ENCODE assay signal across 9 cellular contexts in genomic region chr3:187102073-187102634, GRCh38. TPM values are rescaled to one million over a fixed set of nuclear protein-coding genes. Genes with fewer than 3 reads are reported as not detected.
A peak's percentile ranks its signal among the peaks of the same experiment; 100 is the strongest.
DNase-seq lines count a peak whose midpoint lies in the region; ATAC-seq, FAIRE-seq and TF ChIP-seq lines count a peak whose summit lies in the region.
"Had no signal": no experiment of that assay in that cellular context is flagged by ENCODE, and none has a peak within 500 bp of the region (broad histone marks: within the 10 kb centered on the region; RNA-seq: fewer than 3 reads in every experiment).

No MANE protein-coding gene starts in this region.

- no peaks in the 10 kb centered on the region for H3K27me3 Mint-ChIP-seq in activated CD4-positive, alpha-beta T cell treated with anti-CD3 and anti-CD28 coated beads for 36 hours
- H3K27me3 Mint-ChIP-seq in activated naive CD8-positive, alpha-beta T cell, result no peaks in the 10 kb centered on the region

- TF ChIP-seq EP300 in suprapubic skin (IDR thresholded peaks at IDR 0.05), result no peak

- 83% methylated on average over 1 of the region's 1 CpG for WGBS in suprapubic skin

- intact Hi-C loops in activated CD4-positive, alpha-beta T cell treated with anti-CD3 and anti-CD28 coated beads for 36 hours (cut with DNase I, micrococcal nuclease), result no loop called here
- intact Hi-C loops in kidney (cut with DNase I), result no loop called here

- peak overlapping the region; percentile 16 to 39 for H3K9ac ChIP-seq in kidney (ENCODE audit: low read length in 2 of 2)

- peak overlapping the region; percentile 20 for H3K4me3 Mint-ChIP-seq in activated CD4-positive, alpha-beta T cell treated with anti-CD3 and anti-CD28 coated beads for 36 hours
- H3K4me3 Mint-ChIP-seq in activated naive CD8-positive, alpha-beta T cell, result peak overlapping the region; percentile 68

- POLR2A ChIA-PET in activated CD4-positive, alpha-beta T cell treated with anti-CD3 and anti-CD28 coated beads for 36 hours (lab: Charles Lee), result no interaction called here

- no peak for TF ChIP-seq POLR2A in suprapubic skin (IDR thresholded peaks at IDR 0.05)

- H3K4me3 ChIP-seq in kidney (ENCODE audit: low read length in 2 of 2) (peak overlapping the region; percentile 53 to 64), suprapubic skin (peak overlapping the region; percentile 35)

- H3K4me1 ChIP-seq in kidney (ENCODE audit: control insufficient read depth in 1 of 2, insufficient read depth in 1 of 2, low read depth in 1 of 2, low read length in 2 of 2) (peaks cover 3 to 5% of the 10 kb centered on the region in 2 donors), suprapubic skin (peaks cover 13% of the 10 kb centered on the region)

- CTCF ChIA-PET in activated CD4-positive, alpha-beta T cell treated with anti-CD3 and anti-CD28 coated beads for 36 hours (lab: Charles Lee), result interaction anchor here (0.8 to 3.3 kb wide), 8 partner anchors 11 to 253 kb away, joined by 3 to 40 read pairs (median 8); partner anchors contain the start of gene RPL39L

- no peak overlapping the region for H3K27ac ChIP-seq in kidney (ENCODE audit: low read depth in 2 of 2, low read length in 2 of 2)
- H3K27ac ChIP-seq in suprapubic skin, result peak overlapping the region; percentile 20

- no peaks in the 10 kb centered on the region for H3K9me3 ChIP-seq in kidney (ENCODE audit: control insufficient read depth in 1 of 2, low read length in 2 of 2)
- no peaks in the 10 kb centered on the region for H3K9me3 ChIP-seq in suprapubic skin

- TF ChIP-seq CTCF in kidney (IDR thresholded peaks at IDR 0.05; ENCODE audit: borderline replicate concordance, extremely low read depth, insufficient read depth) (no peak), suprapubic skin (IDR thresholded peaks at IDR 0.05) (no peak)

- no peak for FAIRE-seq in kidney (lab: Jason Lieb, UNC)

- H3K9me3 Mint-ChIP-seq in activated CD4-positive, alpha-beta T cell treated with anti-CD3 and anti-CD28 coated beads for 36 hours (ENCODE audit: low read depth), result peaks cover 4% of the 10 kb centered on the region
- H3K9me3 Mint-ChIP-seq in activated naive CD8-positive, alpha-beta T cell (ENCODE audit: low read depth), result peaks cover 8% of the 10 kb centered on the region

- DNase-seq in activated CD4-positive, alpha-beta T cell treated with anti-CD3 and anti-CD28 coated beads for 36 hours, result no peak
- DNase-seq in activated CD4-positive, alpha-beta T cell treated with anti-CD3 and anti-CD28 coated beads for 1 hour, result no peak
- DNase-seq in kidney, result no peak
- no peak for DNase-seq in suprapubic skin (ENCODE audit: low spot score in 2 of 2)
- DNase-seq in SIG-M5 treated with dmso at 0.1 percent for 504 hours (lab: John Stamatoyannopoulos, UW; ENCODE audit: unreplicated experiment), result no peak
- no peak for DNase-seq in ureter (ENCODE audit: low spot score)
- DNase-seq: 8988T had no signal

- peaks cover 3% of the 10 kb centered on the region for H3K36me3 Mint-ChIP-seq in activated CD4-positive, alpha-beta T cell treated with anti-CD3 and anti-CD28 coated beads for 36 hours (ENCODE audit: low read depth)
- no peaks in the 10 kb centered on the region for H3K36me3 Mint-ChIP-seq in activated naive CD8-positive, alpha-beta T cell

- peaks cover 29% of the 10 kb centered on the region for H3K4me1 Mint-ChIP-seq in activated CD4-positive, alpha-beta T cell treated with anti-CD3 and anti-CD28 coated beads for 36 hours
- H3K4me1 Mint-ChIP-seq in activated naive CD8-positive, alpha-beta T cell (ENCODE audit: low read depth), result peaks cover 16% of the 10 kb centered on the region

- peak; percentile 11 for ATAC-seq in activated CD4-positive, alpha-beta T cell treated with anti-CD3 and anti-CD28 coated beads for 36 hours
- no peak for ATAC-seq in GM18858 (IDR thresholded peaks at IDR 0.05; ENCODE audit: unreplicated experiment)

- peak overlapping the region; percentile 62 for H3K27ac Mint-ChIP-seq in activated CD4-positive, alpha-beta T cell treated with anti-CD3 and anti-CD28 coated beads for 36 hours
- H3K27ac Mint-ChIP-seq in activated naive CD8-positive, alpha-beta T cell, result peak overlapping the region; percentile 56

- no peaks in the 10 kb centered on the region for H3K36me3 ChIP-seq in kidney (ENCODE audit: control insufficient read depth in 1 of 2, insufficient read depth in 2 of 2, low read length in 2 of 2)
- no peaks in the 10 kb centered on the region for H3K36me3 ChIP-seq in suprapubic skin

- no peaks in the 10 kb centered on the region for H3K27me3 ChIP-seq in suprapubic skin

RNA-seq across cellular contexts. Expression of gene RPL39L, which starts 37.1 kb away (rescaled TPM):
- 10 to 100 TPM; 18.2 to 21.4 TPM for total RNA-seq in activated CD4-positive, alpha-beta T cell treated with anti-CD3 and anti-CD28 coated beads for 36 hours
- total RNA-seq in kidney (5.7 TPM), suprapubic skin (10 to 100 TPM in 3 of 4 donors, 1 to 10 TPM in 1; 7.1 to 12.2 (median 11.0) TPM), ureter (5.4 TPM)
- 10.9 TPM for polyA plus RNA-seq in kidney (ENCODE audit: insufficient read depth, low read depth, low replicate concordance)
